In the genomic region with DNA sequence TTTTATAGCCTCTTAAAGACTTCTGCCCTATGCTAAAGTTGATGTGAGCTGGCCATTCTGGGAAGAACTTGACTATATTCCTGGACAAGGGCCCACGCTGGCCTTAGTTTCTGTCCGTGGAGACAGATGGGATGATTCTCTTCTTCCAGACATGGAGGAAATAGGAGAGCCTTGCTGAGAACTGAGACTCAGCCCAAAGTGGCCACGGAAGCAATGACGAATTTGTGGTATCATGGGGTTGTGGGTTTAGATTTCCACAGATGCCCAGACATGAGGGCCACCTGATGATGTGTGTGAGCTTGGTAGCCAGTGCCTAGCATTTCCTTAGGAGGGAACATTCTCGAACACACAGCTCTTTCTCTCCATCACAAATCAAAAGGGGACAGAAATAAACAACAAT, we compare ENCODE assay signal across 15 cellular contexts.
DNase-seq lines count a peak whose midpoint lies in the region; TF ChIP-seq lines count a peak whose summit lies in the region.
"Had no signal": no experiment of that assay in that cellular context is flagged by ENCODE, and none has a peak within 500 bp of the region (broad histone marks: within the 10 kb centered on the region; RNA-seq: fewer than 3 reads in every experiment).

No MANE protein-coding gene starts in this region.

- H3K36me3 Mint-ChIP-seq in endodermal cell (ENCODE audit: low read depth): no peaks in the 10 kb centered on the region
- H3K36me3 Mint-ChIP-seq: T-cell had no signal

- no peak overlapping the region for H3K27ac Mint-ChIP-seq in endodermal cell
- H3K27ac Mint-ChIP-seq: H9, T-cell had no signal

- H3K4me1 Mint-ChIP-seq in endodermal cell: peaks cover 3% of the 10 kb centered on the region
- H3K4me1 Mint-ChIP-seq: H9, T-cell had no signal

- H3K36me3 ChIP-seq in HEK293 (ENCODE audit: control insufficient read depth in 2 of 2, insufficient read depth in 1 of 2, low read length in 2 of 2) (no peaks in the 10 kb centered on the region), PC-9 (ENCODE audit: low read depth) (no peaks in the 10 kb centered on the region), endodermal cell (ENCODE audit: control insufficient read depth, insufficient read depth, low read length) (no peaks in the 10 kb centered on the region), smooth muscle cell (ENCODE audit: low read depth) (no peaks in the 10 kb centered on the region)

- H3K4me1 ChIP-seq in HEK293 (ENCODE audit: control insufficient read depth, insufficient read depth, low read length) (peaks cover 3% of the 10 kb centered on the region), PC-9 (replicated peaks; ENCODE audit: insufficient read depth) (no peaks in the 10 kb centered on the region; the same call in 1 of the 2 replicates), endodermal cell (ENCODE audit: control insufficient read depth, insufficient read depth, low read length) (no peaks in the 10 kb centered on the region), smooth muscle cell (ENCODE audit: low read depth) (no peaks in the 10 kb centered on the region)

- H2AFZ ChIP-seq in PC-9 (no peak overlapping the region), smooth muscle cell (ENCODE audit: low read depth) (no peak overlapping the region)

- H3K4me2 ChIP-seq in PC-9: peak overlapping the region; percentile 26; the same call in 1 of the 2 replicates
- H3K4me2 ChIP-seq in smooth muscle cell: no peak overlapping the region

- H3K9me2 ChIP-seq in PC-9 (ENCODE audit: insufficient read depth): no peaks in the 10 kb centered on the region

- POLR2A ChIA-PET in HEK293 (lab: Yijun Ruan, JAX): interaction anchor here (0.8 to 3.0 kb wide), 4 partner anchors 9 to 29 kb away, joined by 3 to 27 read pairs (median 6); no protein-coding TSS in a partner anchor
- POLR2A ChIA-PET in PC-9 (lab: Charles Lee; ENCODE audit: unreplicated experiment): no interaction called here

- H4K20me1 ChIP-seq in PC-9 (ENCODE audit: insufficient read depth) (peaks cover 7% of the 10 kb centered on the region; the same call in 1 of the 2 replicates), smooth muscle cell (ENCODE audit: low read depth) (no peaks in the 10 kb centered on the region)

- H3K79me2 ChIP-seq in PC-9 (ENCODE audit: low read depth) (no peaks in the 10 kb centered on the region), smooth muscle cell (ENCODE audit: low read depth) (no peaks in the 10 kb centered on the region)

- WGBS in endodermal cell (ENCODE audit: insufficient coverage in 1 of 2, insufficient read length in 1 of 2), 2 experiments: 94 to 100% methylated on average over 3 to 5 of the region's 5 CpGs
- WGBS in smooth muscle cell (ENCODE audit: low lambda C conversion rate): 69% methylated on average over 5 of the region's 5 CpGs

- H3K4me3 ChIP-seq in HEK293 (ENCODE audit: low read depth, low read length) (no peak overlapping the region), PC-9 (no peak overlapping the region), endodermal cell (ENCODE audit: low read length) (no peak overlapping the region), smooth muscle cell (no peak overlapping the region)

- H3K9me3 ChIP-seq in HEK293 (ENCODE audit: control insufficient read depth, insufficient read depth, low read depth, low read length) (no peaks in the 10 kb centered on the region), PC-9 (ENCODE audit: insufficient read depth, low read depth) (no peaks in the 10 kb centered on the region), endodermal cell (ENCODE audit: control insufficient read depth, low read length) (no peaks in the 10 kb centered on the region), smooth muscle cell (replicated peaks; ENCODE audit: low read depth) (no peaks in the 10 kb centered on the region)

- peaks cover 28% of the 10 kb centered on the region for H3K27me3 Mint-ChIP-seq in endodermal cell (ENCODE audit: insufficient read depth)

- H3K9ac ChIP-seq in endodermal cell (ENCODE audit: extremely low read depth, low read length, poor library complexity, severe bottlenecking) (no peak overlapping the region), smooth muscle cell (ENCODE audit: low read depth) (peak overlapping the region; percentile 6)

- CTCF ChIA-PET in HEK293 (lab: Yijun Ruan, JAX): interaction anchor here (0.8 to 1.8 kb wide), 3 partner anchors 29 to 220 kb away, joined by 3 to 4 read pairs (median 4); no protein-coding TSS in a partner anchor
- CTCF ChIA-PET in PC-9 (lab: Charles Lee): no interaction called here

- TF ChIP-seq CTCF in HEK293 (tag by site-specific recombination; IDR thresholded peaks at IDR 0.05) (no peak), PC-9 (conservative IDR thresholded peaks at IDR 0.05) (no peak), endodermal cell (conservative IDR thresholded peaks at IDR 0.05) (no peak), smooth muscle cell (IDR thresholded peaks at IDR 0.05; ENCODE audit: borderline replicate concordance, insufficient read depth, poor library complexity, severe bottlenecking) (no peak)

- no peaks in the 10 kb centered on the region for H3K9me3 Mint-ChIP-seq in endodermal cell

- intact Hi-C loops in PC-9 (cut with micrococcal nuclease; ENCODE audit: unreplicated experiment): no loop called here

- no peak overlapping the region for H3K4me3 Mint-ChIP-seq in endodermal cell
- H3K4me3 Mint-ChIP-seq: H9, T-cell had no signal

- H3K27me3 ChIP-seq in PC-9 (ENCODE audit: insufficient read depth, low read depth): 0 out of 2 replicates have a peak, but pooled peaks cover 4% of the 10 kb centered on the region
- H3K27me3 ChIP-seq in endodermal cell (ENCODE audit: control insufficient read depth, insufficient read depth, low read length, poor library complexity, severe bottlenecking): peaks cover 46% of the 10 kb centered on the region
- H3K27me3 ChIP-seq in smooth muscle cell (ENCODE audit: low read depth): no peaks in the 10 kb centered on the region

- peak overlapping the region; percentile 40; the same call in 1 of the 2 replicates for H3K27ac ChIP-seq in HEK293 (ENCODE audit: extremely low read depth, low read depth, low read length)
- peak overlapping the region; percentile 70 for H3K27ac ChIP-seq in PC-9
- H3K27ac ChIP-seq in endodermal cell (ENCODE audit: low read depth, low read length): no peak overlapping the region
- peak overlapping the region; percentile 64 for H3K27ac ChIP-seq in smooth muscle cell (ENCODE audit: low read depth)
- H3K27ac ChIP-seq: C4-2B had no signal

- DNase-seq in PC-9 (no peak), endodermal cell (peak; percentile 25), smooth muscle cell (lab: John Stamatoyannopoulos, UW; ENCODE audit: unreplicated experiment) (no peak), D341Med (ENCODE audit: low spot score) (no peak), NCI-H2196 treated with DMSO at 0.1 percent for 48 hours (lab: John Stamatoyannopoulos, UW; ENCODE audit: unreplicated experiment) (no peak), AML-193 (lab: John Stamatoyannopoulos, UW) (no peak)
- DNase-seq: DMS153, H9, Kasumi-1, NCI-H1092, NCI-H1694, NCI-H2107 had no signal

- no TSS peak for BruUV-seq in PC-9 (replicated peaks; lab: Mats Ljungman, UMichigan)

- H3F3A ChIP-seq in PC-9 (ENCODE audit: insufficient read depth, low read depth) (peaks cover 4% of the 10 kb centered on the region; the same call in 1 of the 2 replicates), smooth muscle cell (ENCODE audit: low read depth) (no peaks in the 10 kb centered on the region)

TF ChIP-seq in HEK293, 187 proteins besides CTCF, POLR2A, EP300 and RAD21:
- TF ChIP-seq SCRT2 (tag by site-specific recombination; IDR thresholded peaks at IDR 0.05): 0 out of 2 replicates have a peak, but pooled peaks have one; percentile 11
- no peak for TF ChIP-seq ZNF792 (tag by site-specific recombination; IDR thresholded peaks at IDR 0.05)
TF ChIP-seq in HEK293: peak in this region for 1.
